In genomic region chr14:22570132-22570949, GRCh38 we compare ENCODE assay signal across 8 cellular contexts. TPM values are rescaled to one million over a fixed set of nuclear protein-coding genes. Genes with fewer than 3 reads are reported as not detected.
DNase-seq lines count a peak whose midpoint lies in the region; ATAC-seq and TF ChIP-seq lines count a peak whose summit lies in the region.

No MANE protein-coding gene starts in this region.

- intact Hi-C loops in upper lobe of right lung (cut with DNase I) = loop anchor here (10.0 kb wide), 1 partner anchor 84 kb away; no protein-coding TSS in a partner anchor

- peak overlapping the region; percentile 64 for H3K27ac ChIP-seq in RWPE2 (ENCODE audit: poor library complexity, severe bottlenecking)
- H3K27ac ChIP-seq in upper lobe of right lung = peak overlapping the region; percentile 1

- POLR2A ChIA-PET in HEK293T (lab: Yijun Ruan, JAX) = interaction anchor here (1.0 to 3.4 kb wide), 3 partner anchors 10 to 83 kb away, joined by 3 to 23 read pairs (median 3); partner anchors contain the start of gene DAD1

- DNase-seq in HEK293T (ENCODE audit: extremely low spot score) (peak; percentile 62), M059J (ENCODE audit: low read depth) (peak; percentile 81), RWPE2 (ENCODE audit: low spot score) (no peak), foreskin fibroblast (peak; percentile 52 to 87), nucleus accumbens (lab: John Stamatoyannopoulos, UW) (peak in 47 of 56 donors; percentile 4 to 86 (median 44)), upper lobe of right lung (no peak)
- peak; percentile 65 for DNase-seq in activated T-helper 9 cell treated with anti-CD3 and anti-CD28 coated beads, Interleukin-2, amount 50 U/mL, for 16 hours (ENCODE audit: low read depth)

- CTCF ChIA-PET in HEK293T (lab: Yijun Ruan, JAX) = interaction anchor here (0.6 to 3.6 kb wide), 28 partner anchors 10 to 1912 kb away, joined by 3 to 47 read pairs (median 4); partner anchors contain the start of gene DAD1

- TF ChIP-seq CTCF in RWPE2 (IDR thresholded peaks at IDR 0.05; ENCODE audit: poor library complexity, severe bottlenecking) (peak; percentile 95), foreskin fibroblast (IDR thresholded peaks at IDR 0.05; ENCODE audit: low read depth, low read length) (peak; percentile 54), upper lobe of right lung (IDR thresholded peaks at IDR 0.05) (peak; percentile 84)

- no peaks in the 10 kb centered on the region for H3K9me3 ChIP-seq in RWPE2 (ENCODE audit: severe bottlenecking)
- no peaks in the 10 kb centered on the region for H3K9me3 ChIP-seq in upper lobe of right lung

- H3K27me3 ChIP-seq in RWPE2 (ENCODE audit: insufficient read depth, poor library complexity, severe bottlenecking) = no peaks in the 10 kb centered on the region
- H3K27me3 ChIP-seq in upper lobe of right lung = no peaks in the 10 kb centered on the region

- H3K4me3 ChIP-seq in GM08714 (ENCODE audit: low read length) (peak overlapping the region; percentile 89), RWPE2 (ENCODE audit: severe bottlenecking) (no peak overlapping the region), foreskin fibroblast (ENCODE audit: low read depth in 1 of 2, low read length in 2 of 2) (no peak overlapping the region), upper lobe of right lung (no peak overlapping the region)

- ATAC-seq in RWPE2 (ENCODE audit: low read depth) (peak; percentile 55), upper lobe of right lung (peak; percentile 95)

- H3K36me3 ChIP-seq in RWPE2 (ENCODE audit: low read depth) = peaks cover 97% of the 10 kb centered on the region
- H3K36me3 ChIP-seq in upper lobe of right lung = peaks cover 68% of the 10 kb centered on the region

- H3K4me1 ChIP-seq in RWPE2 (ENCODE audit: insufficient read depth, poor library complexity, severe bottlenecking) (peaks cover 14% of the 10 kb centered on the region), upper lobe of right lung (peaks cover 4% of the 10 kb centered on the region)

TF ChIP-seq in HEK293T, 16 proteins besides CTCF, POLR2A, EP300 and RAD21:
- TF ChIP-seq ELF4 (IDR thresholded peaks at IDR 0.05) = no peak
- no peak for TF ChIP-seq CTBP1 (IDR thresholded peaks at IDR 0.05; ENCODE audit: borderline replicate concordance)

RNA-seq across cellular contexts. Expression of gene DAD1, which starts 18.7 kb away (rescaled TPM):
- 515 and 811 TPM in 2 replicates for total RNA-seq in M059J (2014; rRNA removed; shearing (Covaris generic))
- total RNA-seq in upper lobe of right lung = 184 TPM

RNA-seq across cellular contexts. Expression of gene ABHD4, which starts 27.8 kb away (rescaled TPM):
- total RNA-seq in M059J (2014; rRNA removed; shearing (Covaris generic)) = 21.7 and 30.5 TPM in 2 replicates
- 34.2 TPM for total RNA-seq in upper lobe of right lung

Comparison
In these comparisons a context has a peak if more than half of its experiments do, and no peak if none do; other contexts are left out.
1. DNase-seq: peak in HEK293T (single experiment), M059J (single experiment), activated T-helper 9 cell treated with anti-CD3 and anti-CD28 coated beads, Interleukin-2, amount 50 U/mL, for 16 hours (single experiment), foreskin fibroblast (2 of 2) and nucleus accumbens (47 of 56); none in RWPE2 (single experiment) and upper lobe of right lung (single experiment).
2. Peak in every context shown above with its lines, with median percentiles within 50 percentile points of each other: CTCF ChIP-seq.